ENCODE assay signal across 23 cellular contexts in the genomic region with DNA sequence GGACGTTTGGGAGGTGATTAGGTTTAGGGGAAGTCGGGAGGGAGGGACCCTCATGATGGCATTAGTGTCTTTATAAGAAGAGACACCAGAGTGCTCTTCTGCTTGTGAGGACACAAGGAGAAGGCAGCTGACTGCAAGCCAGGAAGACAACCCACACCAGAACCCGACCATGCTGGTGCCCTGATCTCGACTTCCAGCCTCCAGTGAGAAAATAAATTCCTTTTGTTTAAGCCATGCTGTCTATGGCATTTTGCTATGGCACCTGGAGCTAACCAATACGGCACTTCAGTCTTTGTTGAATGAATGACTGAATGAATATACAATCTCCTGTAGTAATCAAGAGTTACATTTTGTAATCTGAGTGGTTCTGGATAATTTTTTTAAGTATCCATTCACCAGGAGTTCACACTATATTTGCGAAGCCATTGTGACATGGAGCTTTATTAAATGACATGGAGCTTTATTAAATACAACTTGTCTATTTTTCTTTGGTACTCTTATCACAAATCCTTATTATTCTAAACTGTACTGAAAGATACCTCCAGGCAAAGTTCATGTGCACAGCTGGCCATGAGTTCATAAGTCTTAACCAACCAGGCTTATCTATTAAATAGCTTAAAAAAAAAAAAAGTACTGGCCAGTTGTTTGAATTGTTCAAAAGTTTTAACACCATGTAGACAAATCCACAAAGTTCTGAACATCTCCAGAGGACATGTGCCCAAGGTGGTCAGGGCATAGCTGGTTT.
"Had no signal": no experiment of that assay in that cellular context is flagged by ENCODE, and none has a peak within 500 bp of the region (broad histone marks: within the 10 kb centered on the region; RNA-seq: fewer than 3 reads in every experiment).

No MANE protein-coding gene starts in this region.

- DNase-seq: dermis blood vessel endothelial cell; dorsolateral prefrontal cortex; effector CD4-positive, alpha-beta T cell; effector memory CD4-positive, alpha-beta T cell; foreskin keratinocyte; gastrocnemius medialis; glutamatergic neuron; head of caudate nucleus; heart right ventricle; hippocampal formation; left cardiac atrium; left lung; left ventricle myocardium superior; lower lobe of right lung; mesenchymal stem cell; mucosa of descending colon had no signal

- H3K4me3 ChIP-seq: coronary artery, dorsolateral prefrontal cortex, esophagus muscularis mucosa, gastrocnemius medialis, heart right ventricle, left lung, lower lobe of right lung, mucosa of descending colon had no signal

- H3K36me3 ChIP-seq: esophagus muscularis mucosa, gastrocnemius medialis, heart right ventricle, left lung, lower lobe of right lung had no signal

- H3K4me1 Mint-ChIP-seq: mesothelial cell of epicardium had no signal

- H3K27ac ChIP-seq: coronary artery, dorsolateral prefrontal cortex, esophagus muscularis mucosa, foreskin keratinocyte, gastrocnemius medialis, heart right ventricle, left lung, lower lobe of right lung had no signal

- H3K4me3 Mint-ChIP-seq: mesothelial cell of epicardium had no signal

- H3K4me1 ChIP-seq: foreskin keratinocyte, gastrocnemius medialis had no signal

- H3K27ac Mint-ChIP-seq: mesothelial cell of epicardium had no signal

- ATAC-seq: foreskin keratinocyte, gastrocnemius medialis, heart right ventricle, left cardiac atrium, left ventricle myocardium superior, mucosa of descending colon had no signal

- H3K9me3 ChIP-seq: gastrocnemius medialis, lower lobe of right lung, mucosa of descending colon had no signal

- FAIRE-seq: colon, endothelial cell of umbilical vein, islet of Langerhans, keratinocyte had no signal

- H3K27me3 ChIP-seq: dorsolateral prefrontal cortex, esophagus muscularis mucosa, foreskin keratinocyte, gastrocnemius medialis, heart right ventricle, left lung had no signal
